In genomic region chr5:10140195-10140973, GRCh38 we compare ENCODE assay signal across 10 cellular contexts.
DNase-seq lines count a peak whose midpoint lies in the region; TF ChIP-seq lines count a peak whose summit lies in the region.
"Had no signal": no experiment of that assay in that cellular context is flagged by ENCODE, and none has a peak within 500 bp of the region (broad histone marks: within the 10 kb centered on the region; RNA-seq: fewer than 3 reads in every experiment).

No MANE protein-coding gene starts in this region.

- TF ChIP-seq CTCF in GM12873 (IDR thresholded peaks at IDR 0.05; ENCODE audit: insufficient read depth, low read depth, low read length, missing control alignments), result peak; percentile 31
- TF ChIP-seq CTCF in hepatocyte (IDR thresholded peaks at IDR 0.05; ENCODE audit: poor library complexity), result peak; percentile 20

- in situ Hi-C loops in ACHN (cut with HindIII; ENCODE audit: low pct_ligation_motif_present, low pct_unique_long_range_greater_than_20kb, low sequenced_read_pairs), result no loop called here

- H3K4me3 ChIP-seq in SJCRH30 (no peak overlapping the region), hepatocyte (no peak overlapping the region)
- H3K4me3 ChIP-seq: SK-N-MC had no signal

- no peak overlapping the region for H2AFZ ChIP-seq in hepatocyte

- POLR2A ChIA-PET in HEK293T (lab: Yijun Ruan, JAX), result no interaction called here

- H3K9me3 ChIP-seq in SJCRH30 (replicated peaks), result no peaks in the 10 kb centered on the region
- H3K9me3 ChIP-seq in hepatocyte (ENCODE audit: low read depth), result no peaks in the 10 kb centered on the region

- CTCF ChIA-PET in HEK293T (lab: Yijun Ruan, JAX), result no interaction called here

- H3K27me3 ChIP-seq in SJCRH30 (no peaks in the 10 kb centered on the region), hepatocyte (no peaks in the 10 kb centered on the region)

- H3K9me2 ChIP-seq in hepatocyte (replicated peaks; ENCODE audit: insufficient read depth), result no peaks in the 10 kb centered on the region

- no peaks in the 10 kb centered on the region for H3K79me2 ChIP-seq in hepatocyte

- H3K4me1 ChIP-seq in SJCRH30 (no peaks in the 10 kb centered on the region), hepatocyte (ENCODE audit: insufficient read depth) (no peaks in the 10 kb centered on the region)

- WGBS in hepatocyte (ENCODE audit: low lambda C conversion rate, missing lambda C conversion rate), result 90% methylated on average over 5 of the region's 5 CpGs

- H3K27ac ChIP-seq in SJCRH30 (no peak overlapping the region), hepatocyte (no peak overlapping the region)
- H3K27ac ChIP-seq: SK-N-MC had no signal

- no peaks in the 10 kb centered on the region for H4K20me1 ChIP-seq in hepatocyte (ENCODE audit: insufficient read depth, poor library complexity, severe bottlenecking)

- H3K4me2 ChIP-seq in hepatocyte, result no peak overlapping the region

- DNase-seq in ACHN (peak; percentile 47), SJCRH30 (peak; percentile 52 to 55), hepatocyte (ENCODE audit: low spot score) (no peak), T-helper 9 cell (no peak), HEK293T (ENCODE audit: extremely low spot score) (no peak), activated T-cell treated with anti-CD3 and anti-CD28 coated beads for 4 hours (no peak), inferior parietal cortex (ENCODE audit: extremely low spot score) (no peak)
- DNase-seq: naive B cell had no signal

- H3K36me3 ChIP-seq in SJCRH30 (no peaks in the 10 kb centered on the region), hepatocyte (replicated peaks; ENCODE audit: insufficient read depth, low read depth) (no peaks in the 10 kb centered on the region)

TF ChIP-seq in HEK293T, 16 proteins besides CTCF, POLR2A, EP300 and RAD21:
- TF ChIP-seq SP1 (IDR thresholded peaks at IDR 0.05) (no peak), SUZ12 (IDR thresholded peaks at IDR 0.05) (no peak), FOXK2 (IDR thresholded peaks at IDR 0.05) (no peak), L3MBTL2 (conservative IDR thresholded peaks at IDR 0.05) (no peak), ZNF384 (IDR thresholded peaks at IDR 0.05) (no peak), ARNT (IDR thresholded peaks at IDR 0.05) (no peak), LEF1 (IDR thresholded peaks at IDR 0.05; ENCODE audit: borderline replicate concordance) (no peak), NFRKB (IDR thresholded peaks at IDR 0.05) (no peak), CTBP1 (IDR thresholded peaks at IDR 0.05; ENCODE audit: borderline replicate concordance) (no peak), FOXM1 (IDR thresholded peaks at IDR 0.05; ENCODE audit: borderline replicate concordance) (no peak)
- TF ChIP-seq, protein P1, sequence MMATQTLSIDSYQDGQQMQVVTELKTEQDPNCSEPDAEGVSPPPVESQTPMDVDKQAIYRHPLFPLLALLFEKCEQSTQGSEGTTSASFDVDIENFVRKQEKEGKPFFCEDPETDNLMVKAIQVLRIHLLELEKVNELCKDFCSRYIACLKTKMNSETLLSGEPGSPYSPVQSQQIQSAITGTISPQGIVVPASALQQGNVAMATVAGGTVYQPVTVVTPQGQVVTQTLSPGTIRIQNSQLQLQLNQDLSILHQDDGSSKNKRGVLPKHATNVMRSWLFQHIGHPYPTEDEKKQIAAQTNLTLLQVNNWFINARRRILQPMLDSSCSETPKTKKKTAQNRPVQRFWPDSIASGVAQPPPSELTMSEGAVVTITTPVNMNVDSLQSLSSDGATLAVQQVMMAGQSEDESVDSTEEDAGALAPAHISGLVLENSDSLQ (IDR thresholded peaks at IDR 0.05), result no peak

Comparison
In these comparisons a context has a peak if more than half of its experiments do, and no peak if none do; other contexts are left out.
1. DNase-seq: peak in ACHN (single experiment) and SJCRH30 (2 of 2); none in hepatocyte (single experiment), T-helper 9 cell (single experiment), HEK293T (single experiment), activated T-cell treated with anti-CD3 and anti-CD28 coated beads for 4 hours (single experiment) and inferior parietal cortex (single experiment).